Comparison of ENCODE assay signal across 26 cellular contexts in the genomic region with DNA sequence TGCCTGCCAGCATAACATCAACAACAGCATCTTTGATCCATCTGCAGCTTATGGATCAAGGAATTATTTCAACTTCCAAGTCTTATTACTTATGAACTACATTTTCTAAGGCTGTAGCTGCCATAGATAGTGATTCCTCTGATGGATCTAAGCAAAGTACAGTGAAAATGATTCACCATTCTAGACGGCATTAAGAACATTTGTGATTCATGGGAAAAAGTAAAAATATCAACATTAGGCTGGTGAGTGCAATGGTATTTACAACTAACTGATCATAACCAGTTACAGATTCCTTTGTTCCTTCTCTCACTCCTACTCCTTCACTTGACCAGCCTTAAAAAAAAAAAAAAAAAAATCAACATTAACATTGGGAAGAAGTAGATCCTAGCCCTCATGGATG. TPM values are rescaled to one million over a fixed set of nuclear protein-coding genes. Genes with fewer than 3 reads are reported as not detected.
DNase-seq lines count a peak whose midpoint lies in the region; ATAC-seq and TF ChIP-seq lines count a peak whose summit lies in the region.
"Had no signal": no experiment of that assay in that cellular context is flagged by ENCODE, and none has a peak within 500 bp of the region (broad histone marks: within the 10 kb centered on the region; RNA-seq: fewer than 3 reads in every experiment).

No MANE protein-coding gene starts in this region.

- H3K36me3 ChIP-seq in BLaER1 treated with 17β-estradiol and CSF1 and Interleukin-3, amounts not matched to agents 10 nM and 100 nM = peaks cover 9 to 63% (median 50%) of the 10 kb centered on the region in 11 experiments; a peak in 20 of 22 replicates
- H3K36me3 ChIP-seq in KOPT-K1 (ENCODE audit: insufficient read depth, low read length) = peaks cover 18% of the 10 kb centered on the region
- H3K36me3 ChIP-seq: MG63 had no signal

- peak overlapping the region; percentile 55 for H3K27ac Mint-ChIP-seq in activated CD8-positive, alpha-beta T cell treated with anti-CD3 and anti-CD28 coated beads for 36 hours
- H3K27ac Mint-ChIP-seq in activated CD8-positive, alpha-beta T cell treated with anti-CD3 and anti-CD28 coated beads, Interleukin-2, amount 10 ng/mL, durations not matched to agents 7 days and 5 days = no peak overlapping the region
- H3K27ac Mint-ChIP-seq in dendritic cell treated with granulocyte-macrophage colony-stimulating factor and Interleukin-4, amounts not matched to agents 40 ng/mL and 50 ng/mL, for 4 days = peak overlapping the region; percentile 22
- H3K27ac Mint-ChIP-seq: B cell; CD4-positive, alpha-beta T cell; HFFc6 had no signal

- H3K36me3 Mint-ChIP-seq in activated CD8-positive, alpha-beta T cell treated with anti-CD3 and anti-CD28 coated beads for 36 hours (ENCODE audit: low read depth) = peaks cover 18% of the 10 kb centered on the region
- peaks cover 19% of the 10 kb centered on the region for H3K36me3 Mint-ChIP-seq in activated CD8-positive, alpha-beta T cell treated with anti-CD3 and anti-CD28 coated beads, Interleukin-2, amount 10 ng/mL, durations not matched to agents 7 days and 5 days (ENCODE audit: low read depth)
- H3K36me3 Mint-ChIP-seq in dendritic cell treated with granulocyte-macrophage colony-stimulating factor and Interleukin-4, amounts not matched to agents 40 ng/mL and 50 ng/mL, for 4 days (ENCODE audit: low read depth) = peaks cover 33% of the 10 kb centered on the region

- POLR2A ChIA-PET in activated CD8-positive, alpha-beta T cell treated with anti-CD3 and anti-CD28 coated beads for 36 hours (lab: Charles Lee) = interaction anchor here (0.7 to 1.2 kb wide), 3 partner anchors 8 to 20 kb away, joined by 3 read pairs; no protein-coding TSS in a partner anchor
- POLR2A ChIA-PET in activated CD8-positive, alpha-beta T cell treated with anti-CD3 and anti-CD28 coated beads, Interleukin-2, amount 10 ng/mL, durations not matched to agents 7 days and 5 days (lab: Charles Lee) = interaction anchor here (0.7 to 2.3 kb wide), 2 partner anchors 24 to 274 kb away, joined by 4 to 5 read pairs; no protein-coding TSS in a partner anchor

- H3K27me3 Mint-ChIP-seq in activated CD8-positive, alpha-beta T cell treated with anti-CD3 and anti-CD28 coated beads for 36 hours = no peaks in the 10 kb centered on the region
- H3K27me3 Mint-ChIP-seq in activated CD8-positive, alpha-beta T cell treated with anti-CD3 and anti-CD28 coated beads, Interleukin-2, amount 10 ng/mL, durations not matched to agents 7 days and 5 days (ENCODE audit: low read depth) = no peaks in the 10 kb centered on the region
- no peaks in the 10 kb centered on the region for H3K27me3 Mint-ChIP-seq in dendritic cell treated with granulocyte-macrophage colony-stimulating factor and Interleukin-4, amounts not matched to agents 40 ng/mL and 50 ng/mL, for 4 days
- H3K27me3 Mint-ChIP-seq: B cell; CD4-positive, alpha-beta T cell had no signal

- no peak for DNase-seq in activated CD8-positive, alpha-beta T cell treated with anti-CD3 and anti-CD28 coated beads for 36 hours
- DNase-seq in activated CD8-positive, alpha-beta T cell treated with anti-CD3 and anti-CD28 coated beads, Interleukin-2, amount 10 ng/mL, durations not matched to agents 7 days and 5 days = no peak
- DNase-seq: CD4-positive, alpha-beta T cell; EL; H7; HFFc6; Karpas-422; MG63; NCI-H1048; NCI-H1436; NCI-H1930; NCI-H345; NCI-H524 treated with DMSO at 0.1 percent for 48 hours; PC-9; SIG-M5 had no signal

- peak overlapping the region; percentile 59 to 91 (median 84); a peak in 18 of 22 replicates for H3K4me2 ChIP-seq in BLaER1 treated with 17β-estradiol and CSF1 and Interleukin-3, amounts not matched to agents 10 nM and 100 nM
- H3K4me2 ChIP-seq: PC-9 had no signal

- H3K9me3 ChIP-seq in BLaER1 treated with 17β-estradiol and CSF1 and Interleukin-3, amounts not matched to agents 10 nM and 100 nM (replicated peaks in 1 of 11) = no peaks in the 10 kb centered on the region
- H3K9me3 ChIP-seq in KOPT-K1 (ENCODE audit: insufficient read depth, low read length, poor library complexity, severe bottlenecking) = no peaks in the 10 kb centered on the region
- H3K9me3 ChIP-seq: MG63 had no signal

- H3K4me1 Mint-ChIP-seq in activated CD8-positive, alpha-beta T cell treated with anti-CD3 and anti-CD28 coated beads for 36 hours (ENCODE audit: low read depth) = peaks cover 53% of the 10 kb centered on the region
- peaks cover 45% of the 10 kb centered on the region for H3K4me1 Mint-ChIP-seq in activated CD8-positive, alpha-beta T cell treated with anti-CD3 and anti-CD28 coated beads, Interleukin-2, amount 10 ng/mL, durations not matched to agents 7 days and 5 days (ENCODE audit: low read depth)
- H3K4me1 Mint-ChIP-seq in dendritic cell treated with granulocyte-macrophage colony-stimulating factor and Interleukin-4, amounts not matched to agents 40 ng/mL and 50 ng/mL, for 4 days (ENCODE audit: low read depth) = peaks cover 16% of the 10 kb centered on the region

- H4K20me1 ChIP-seq in BLaER1 treated with 17β-estradiol and CSF1 and Interleukin-3, amounts not matched to agents 10 nM and 100 nM = peaks cover 19 to 93% (median 82%) of the 10 kb centered on the region in 11 experiments; a peak in 21 of 22 replicates

- no peaks in the 10 kb centered on the region for H3K9me3 Mint-ChIP-seq in activated CD8-positive, alpha-beta T cell treated with anti-CD3 and anti-CD28 coated beads for 36 hours
- H3K9me3 Mint-ChIP-seq in activated CD8-positive, alpha-beta T cell treated with anti-CD3 and anti-CD28 coated beads, Interleukin-2, amount 10 ng/mL, durations not matched to agents 7 days and 5 days (ENCODE audit: insufficient read depth) = no peaks in the 10 kb centered on the region
- no peaks in the 10 kb centered on the region for H3K9me3 Mint-ChIP-seq in dendritic cell treated with granulocyte-macrophage colony-stimulating factor and Interleukin-4, amounts not matched to agents 40 ng/mL and 50 ng/mL, for 4 days
- H3K9me3 Mint-ChIP-seq: CD4-positive, alpha-beta T cell; HFFc6 had no signal

- H3K4me3 ChIP-seq in BLaER1 treated with 17β-estradiol and CSF1 and Interleukin-3, amounts not matched to agents 10 nM and 100 nM = no peak overlapping the region; a peak in 1 of 20 replicates
- H3K4me3 ChIP-seq: MG63, PC-9 had no signal

- intact Hi-C loops in activated CD8-positive, alpha-beta T cell treated with anti-CD3 and anti-CD28 coated beads for 36 hours (cut with micrococcal nuclease) = no loop called here
- intact Hi-C loops in dendritic cell treated with granulocyte-macrophage colony-stimulating factor and Interleukin-4, amounts not matched to agents 40 ng/mL and 50 ng/mL, for 4 days (cut with micrococcal nuclease) = no loop called here

- TF ChIP-seq CTCF in activated CD8-positive, alpha-beta T cell treated with anti-CD3 and anti-CD28 coated beads for 36 hours (IDR thresholded peaks at IDR 0.05) = no peak

- peaks cover 24 to 64% (median 48%) of the 10 kb centered on the region in 10 experiments for H3K4me1 ChIP-seq in BLaER1 treated with 17β-estradiol and CSF1 and Interleukin-3, amounts not matched to agents 10 nM and 100 nM

- no peak for ATAC-seq in activated CD8-positive, alpha-beta T cell treated with anti-CD3 and anti-CD28 coated beads for 36 hours
- ATAC-seq in activated CD8-positive, alpha-beta T cell treated with anti-CD3 and anti-CD28 coated beads, Interleukin-2, amount 10 ng/mL, durations not matched to agents 7 days and 5 days = no peak
- ATAC-seq in HG03442 (IDR thresholded peaks at IDR 0.05; ENCODE audit: unreplicated experiment) = no peak
- ATAC-seq in GM18870 (IDR thresholded peaks at IDR 0.05; ENCODE audit: unreplicated experiment) = no peak
- ATAC-seq in HG03521 (IDR thresholded peaks at IDR 0.05; ENCODE audit: unreplicated experiment) = no peak

- no peak overlapping the region for H3K4me3 Mint-ChIP-seq in activated CD8-positive, alpha-beta T cell treated with anti-CD3 and anti-CD28 coated beads for 36 hours
- H3K4me3 Mint-ChIP-seq in activated CD8-positive, alpha-beta T cell treated with anti-CD3 and anti-CD28 coated beads, Interleukin-2, amount 10 ng/mL, durations not matched to agents 7 days and 5 days = no peak overlapping the region
- no peak overlapping the region for H3K4me3 Mint-ChIP-seq in dendritic cell treated with granulocyte-macrophage colony-stimulating factor and Interleukin-4, amounts not matched to agents 40 ng/mL and 50 ng/mL, for 4 days
- H3K4me3 Mint-ChIP-seq: HFFc6 had no signal

- H3K27me3 ChIP-seq in BLaER1 treated with 17β-estradiol and CSF1 and Interleukin-3, amounts not matched to agents 10 nM and 100 nM = no peaks in the 10 kb centered on the region
- H3K27me3 ChIP-seq: MG63 had no signal

- peak overlapping the region in 2 of 11 experiments; percentile 7 to 8; a peak in 1 of 22 replicates for H3K27ac ChIP-seq in BLaER1 treated with 17β-estradiol and CSF1 and Interleukin-3, amounts not matched to agents 10 nM and 100 nM
- H3K27ac ChIP-seq in KOPT-K1 (ENCODE audit: low read depth, low read length, poor library complexity, severe bottlenecking) = peak overlapping the region; percentile 29
- H3K27ac ChIP-seq: 22Rv1, HL-60, PC-9, RWPE1 had no signal

- CTCF ChIA-PET in activated CD8-positive, alpha-beta T cell treated with anti-CD3 and anti-CD28 coated beads for 36 hours (lab: Charles Lee) = interaction anchor here (1.1 to 2.5 kb wide), 5 partner anchors 9 to 86 kb away, joined by 3 to 10 read pairs (median 6); partner anchors contain the start of genes LPCAT4, NOP10 and NUTM1
- CTCF ChIA-PET in activated CD8-positive, alpha-beta T cell treated with anti-CD3 and anti-CD28 coated beads, Interleukin-2, amount 10 ng/mL, durations not matched to agents 7 days and 5 days (lab: Charles Lee) = interaction anchor here (2.2 kb wide), 1 partner anchor 53 kb away, joined by 8 read pairs; the partner anchor contains the start of gene LPCAT4

- no peak overlapping the region for H3K9ac ChIP-seq in BLaER1 treated with 17β-estradiol and CSF1 and Interleukin-3, amounts not matched to agents 10 nM and 100 nM

RNA-seq across cellular contexts. Expression of gene SLC12A6, which starts 23.1 kb away (rescaled TPM):
- total RNA-seq in activated CD8-positive, alpha-beta T cell treated with anti-CD3 and anti-CD28 coated beads for 36 hours = 10 to 100 TPM; 22.2 to 24.8 TPM
- total RNA-seq in activated CD8-positive, alpha-beta T cell treated with anti-CD3 and anti-CD28 coated beads, Interleukin-2, amount 10 ng/mL, durations not matched to agents 7 days and 5 days = 10 to 100 TPM; 24.8 to 25.3 TPM

RNA-seq across cellular contexts. Expression of gene NOP10, which starts 28.4 kb away (rescaled TPM):
- 100 to 1,000 TPM; 225 to 226 TPM for total RNA-seq in activated CD8-positive, alpha-beta T cell treated with anti-CD3 and anti-CD28 coated beads for 36 hours
- 100 to 1,000 TPM; 180 to 182 TPM for total RNA-seq in activated CD8-positive, alpha-beta T cell treated with anti-CD3 and anti-CD28 coated beads, Interleukin-2, amount 10 ng/mL, durations not matched to agents 7 days and 5 days

RNA-seq across cellular contexts. Expression of gene NUTM1, which starts 28.6 kb away (rescaled TPM):
- not detected for total RNA-seq in activated CD8-positive, alpha-beta T cell treated with anti-CD3 and anti-CD28 coated beads for 36 hours
- total RNA-seq in activated CD8-positive, alpha-beta T cell treated with anti-CD3 and anti-CD28 coated beads, Interleukin-2, amount 10 ng/mL, durations not matched to agents 7 days and 5 days = not detected
- total RNA-seq: B cell; CD4-positive, alpha-beta T cell; HFFc6; HT1080; PC-9 had no signal

RNA-seq across cellular contexts. Expression of gene LPCAT4, which starts 52.5 kb away (rescaled TPM):
- total RNA-seq in activated CD8-positive, alpha-beta T cell treated with anti-CD3 and anti-CD28 coated beads for 36 hours = 10 to 100 TPM; 55.6 to 56.9 TPM
- 100 to 1,000 TPM; 106 to 115 TPM for total RNA-seq in activated CD8-positive, alpha-beta T cell treated with anti-CD3 and anti-CD28 coated beads, Interleukin-2, amount 10 ng/mL, durations not matched to agents 7 days and 5 days
